ENCODE assay signal across 36 cellular contexts in genomic region chr7:129591868-129592267, GRCh38.
"Had no signal": no experiment of that assay in that cellular context is flagged by ENCODE, and none has a peak within 500 bp of the region (broad histone marks: within the 10 kb centered on the region; RNA-seq: fewer than 3 reads in every experiment).

No MANE protein-coding gene starts in this region.

- H3K4me1 Mint-ChIP-seq: activated CD4-positive, alpha-beta T cell treated with anti-CD3 and anti-CD28 coated beads for 36 hours; activated CD4-positive, alpha-beta T cell treated with anti-CD3 and anti-CD28 coated beads, Interleukin-2, amount 10 ng/mL, durations not matched to agents 24 days and 14 days; activated naive CD4-positive, alpha-beta T cell treated with anti-CD3 and anti-CD28 coated beads, Interleukin-2, amount 10 ng/mL, durations not matched to agents 7 days and 5 days; central memory CD8-positive, alpha-beta T cell; T-helper 17 cell had no signal

- H3K4me1 ChIP-seq: ascending aorta, esophagus squamous epithelium, gastroesophageal sphincter, heart right ventricle had no signal

- H3K27me3 ChIP-seq: ascending aorta, brain microvascular endothelial cell, heart right ventricle, hepatocyte had no signal

- H3K4me2 ChIP-seq: hepatocyte had no signal

- H2AFZ ChIP-seq: hepatocyte had no signal

- H3K36me3 Mint-ChIP-seq: activated naive CD4-positive, alpha-beta T cell treated with anti-CD3 and anti-CD28 coated beads, Interleukin-2, amount 10 ng/mL, durations not matched to agents 7 days and 5 days; activated naive CD8-positive, alpha-beta T cell treated with anti-CD3 and anti-CD28 coated beads, Interleukin-2, amount 10 ng/mL, durations not matched to agents 7 days and 5 days had no signal

- H3K27me3 Mint-ChIP-seq: T-helper 17 cell had no signal

- H3K9me3 Mint-ChIP-seq: activated naive CD8-positive, alpha-beta T cell treated with anti-CD3 and anti-CD28 coated beads, Interleukin-2, amount 10 ng/mL, durations not matched to agents 7 days and 5 days; central memory CD8-positive, alpha-beta T cell; effector memory CD8-positive, alpha-beta T cell had no signal

- DNase-seq: activated CD4-positive, alpha-beta memory T cell treated with anti-CD3 and anti-CD28 coated beads for 36 hours; activated CD4-positive, alpha-beta T cell treated with anti-CD3 and anti-CD28 coated beads for 36 hours; activated CD4-positive, alpha-beta T cell treated with anti-CD3 and anti-CD28 coated beads, Interleukin-2, amount 10 ng/mL, durations not matched to agents 24 days and 14 days; activated CD4-positive, CD25-positive, alpha-beta regulatory T cell; activated CD4-positive, CD25-positive, alpha-beta regulatory T cell treated with anti-CD3 and anti-CD28 coated beads, Interleukin-2, amount 50 U/mL, for 72 hours; activated CD8-positive, alpha-beta memory T cell treated with anti-CD3 and anti-CD28 coated beads, Interleukin-2, amount 10 ng/mL, durations not matched to agents 7 days and 5 days; activated CD8-positive, alpha-beta memory T cell treated with anti-CD3 and anti-CD28 coated beads, Interleukin-2, amount 50 U/mL, for 4 hours; activated CD8-positive, alpha-beta T cell treated with anti-CD3 and anti-CD28 coated beads, Interleukin-2, amount 10 ng/mL, durations not matched to agents 7 days and 5 days; activated effector memory CD4-positive, alpha-beta T cell treated with anti-CD3 and anti-CD28 coated beads, Interleukin-2, amount 50 U/mL, for 16 hours; activated naive CD4-positive, alpha-beta T cell; activated naive CD4-positive, alpha-beta T cell treated with anti-CD3 and anti-CD28 coated beads, Interleukin-2, amount 10 ng/mL, durations not matched to agents 7 days and 5 days; activated naive CD8-positive, alpha-beta T cell treated with anti-CD3 and anti-CD28 coated beads, Interleukin-2, amount 10 ng/mL, durations not matched to agents 7 days and 5 days; activated T-cell treated with anti-CD3 and anti-CD28 coated beads, Interleukin-2, amount 50 U/mL, for 1 hour; activated T-cell treated with anti-CD3 and anti-CD28 coated beads, Interleukin-2, amount 50 U/mL, for 48 hours; brain microvascular endothelial cell; cortex of kidney; dermis blood vessel endothelial cell; effector CD4-positive, alpha-beta T cell; effector memory CD8-positive, alpha-beta T cell; esophagus squamous epithelium; foreskin melanocyte; heart right ventricle; T-helper 17 cell; T1000 had no signal

- FAIRE-seq: bronchial epithelial cell, colon, endometrium, endothelial cell of umbilical vein had no signal

- H3K79me2 ChIP-seq: hepatocyte had no signal

- H3K27ac ChIP-seq: ascending aorta, brain microvascular endothelial cell, esophagus squamous epithelium, gastroesophageal sphincter, heart right ventricle, hepatocyte had no signal

- ATAC-seq: activated CD4-positive, alpha-beta T cell treated with anti-CD3 and anti-CD28 coated beads for 36 hours; activated CD8-positive, alpha-beta memory T cell treated with anti-CD3 and anti-CD28 coated beads, Interleukin-2, amount 10 ng/mL, durations not matched to agents 7 days and 5 days; activated CD8-positive, alpha-beta T cell treated with anti-CD3 and anti-CD28 coated beads, Interleukin-2, amount 10 ng/mL, durations not matched to agents 7 days and 5 days; activated naive CD4-positive, alpha-beta T cell treated with anti-CD3 and anti-CD28 coated beads, Interleukin-2, amount 50 U/mL, for 72 hours; effector memory CD8-positive, alpha-beta T cell; gastroesophageal sphincter; heart right ventricle; T-helper 17 cell had no signal

- H3K4me3 Mint-ChIP-seq: activated CD4-positive, alpha-beta memory T cell treated with anti-CD3 and anti-CD28 coated beads for 36 hours; activated CD4-positive, alpha-beta T cell treated with anti-CD3 and anti-CD28 coated beads for 36 hours; activated CD4-positive, alpha-beta T cell treated with anti-CD3 and anti-CD28 coated beads, Interleukin-2, amount 10 ng/mL, durations not matched to agents 24 days and 14 days; activated CD8-positive, alpha-beta memory T cell treated with anti-CD3 and anti-CD28 coated beads, Interleukin-2, amount 10 ng/mL, durations not matched to agents 7 days and 5 days; activated CD8-positive, alpha-beta T cell treated with anti-CD3 and anti-CD28 coated beads, Interleukin-2, amount 10 ng/mL, durations not matched to agents 7 days and 5 days; activated naive CD4-positive, alpha-beta T cell treated with anti-CD3 and anti-CD28 coated beads, Interleukin-2, amount 10 ng/mL, durations not matched to agents 7 days and 5 days; activated naive CD8-positive, alpha-beta T cell treated with anti-CD3 and anti-CD28 coated beads, Interleukin-2, amount 10 ng/mL, durations not matched to agents 7 days and 5 days; activated T-helper 1 cell treated with anti-CD3 and anti-CD28 coated beads, Interleukin-12 subunit alpha, Interleukin-12 subunit beta, Interleukin-2, Interleukin-4 antibody, amounts not matched to agents 30 ng/mL and 10 ng/mL and 1 ng/mL, durations not matched to agents 14 hours and 24 hours and 36 hours; central memory CD8-positive, alpha-beta T cell; effector memory CD8-positive, alpha-beta T cell; T-helper 17 cell; T-helper 2 cell treated with Interferon-gamma antibody and Interleukin-4, amounts not matched to agents 5 μg/mL and 100 μg/mL, for 36 hours had no signal

- H3K4me3 ChIP-seq: ascending aorta, esophagus squamous epithelium, gastroesophageal sphincter, heart right ventricle, hepatocyte had no signal

- H3K27ac Mint-ChIP-seq: activated CD4-positive, alpha-beta memory T cell treated with anti-CD3 and anti-CD28 coated beads for 36 hours; activated CD4-positive, alpha-beta T cell treated with anti-CD3 and anti-CD28 coated beads for 36 hours; activated CD4-positive, alpha-beta T cell treated with anti-CD3 and anti-CD28 coated beads, Interleukin-2, amount 10 ng/mL, durations not matched to agents 24 days and 14 days; activated CD8-positive, alpha-beta memory T cell treated with anti-CD3 and anti-CD28 coated beads, Interleukin-2, amount 10 ng/mL, durations not matched to agents 7 days and 5 days; activated CD8-positive, alpha-beta T cell treated with anti-CD3 and anti-CD28 coated beads, Interleukin-2, amount 10 ng/mL, durations not matched to agents 7 days and 5 days; activated naive CD4-positive, alpha-beta T cell treated with anti-CD3 and anti-CD28 coated beads, Interleukin-2, amount 10 ng/mL, durations not matched to agents 7 days and 5 days; activated naive CD4-positive, alpha-beta T cell treated with anti-CD3 and anti-CD28 coated beads, Interleukin-2, amount 50 U/mL, for 72 hours; activated naive CD8-positive, alpha-beta T cell treated with anti-CD3 and anti-CD28 coated beads, Interleukin-2, amount 10 ng/mL, durations not matched to agents 7 days and 5 days; activated T-helper 1 cell treated with anti-CD3 and anti-CD28 coated beads, Interleukin-12 subunit alpha, Interleukin-12 subunit beta, Interleukin-2, Interleukin-4 antibody, amounts not matched to agents 30 ng/mL and 10 ng/mL and 1 ng/mL, durations not matched to agents 14 hours and 24 hours and 36 hours; activated T-helper 2 cell treated with anti-CD3 and anti-CD28 coated beads, Interferon-gamma antibody, Interleukin-2, Interleukin-4, amounts not matched to agents 10 μg/mL and 5 μg/mL and 100 μg/mL, durations not matched to agents 14 hours and 24 hours and 36 hours; effector memory CD8-positive, alpha-beta T cell; T-helper 17 cell; T-helper 2 cell treated with Interferon-gamma antibody and Interleukin-4, amounts not matched to agents 5 μg/mL and 100 μg/mL, for 36 hours had no signal

- H3K36me3 ChIP-seq: ascending aorta, brain microvascular endothelial cell, esophagus squamous epithelium, gastroesophageal sphincter, heart right ventricle had no signal
